In the genomic region with DNA sequence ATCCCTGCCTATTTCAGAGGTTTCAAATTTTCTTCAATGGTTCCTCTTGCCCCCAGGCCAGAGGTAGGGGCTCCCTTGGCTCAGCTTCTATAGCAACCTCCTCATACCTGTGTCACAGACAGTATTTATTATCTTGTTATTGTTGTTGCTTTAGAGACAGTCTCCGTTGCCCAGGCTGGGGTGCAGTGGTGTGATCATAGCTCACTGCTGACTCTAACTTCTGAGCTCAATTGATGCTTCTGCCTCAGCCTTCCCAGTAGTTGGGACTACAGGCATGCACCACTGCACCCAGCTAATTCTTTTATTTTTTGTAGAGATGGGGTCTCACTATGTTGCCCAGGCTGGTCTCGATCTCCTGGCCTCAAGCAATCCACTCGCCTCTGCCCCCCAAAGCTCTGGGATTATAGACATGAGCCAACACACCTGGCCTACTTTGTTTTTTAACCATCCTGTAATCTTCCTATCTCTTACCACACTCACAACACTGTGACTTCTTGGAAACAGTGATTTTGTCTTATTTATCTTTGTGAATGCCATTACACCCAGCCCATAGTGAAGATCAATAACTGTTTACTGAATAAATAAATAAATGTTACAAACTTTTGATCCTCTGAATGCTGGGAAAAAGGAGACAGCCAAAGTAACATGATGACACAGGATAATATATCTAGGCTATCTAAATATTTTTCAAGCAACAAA, we compare ENCODE assay signal across 1 cellular context.
TF ChIP-seq lines count a peak whose summit lies in the region.

No MANE protein-coding gene starts in this region.

TF ChIP-seq in HepG2, 621 proteins besides CTCF, POLR2A, EP300 and RAD21 (continued from another document and continues in another):
- TF ChIP-seq, protein P1, sequence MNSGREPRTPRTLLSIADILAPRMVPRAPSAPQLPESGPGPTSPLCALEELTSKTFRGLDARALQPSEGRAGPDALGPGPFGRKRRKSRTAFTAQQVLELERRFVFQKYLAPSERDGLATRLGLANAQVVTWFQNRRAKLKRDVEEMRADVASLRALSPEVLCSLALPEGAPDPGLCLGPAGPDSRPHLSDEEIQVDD (CRISPR knock-in tag; IDR thresholded peaks at IDR 0.05; ENCODE audit: borderline replicate concordance): no peak
- TF ChIP-seq POGZ (CRISPR knock-in tag; IDR thresholded peaks at IDR 0.05): peak; percentile 47; the same call in 1 of the 2 replicates
- no peak for TF ChIP-seq ZNF720 (CRISPR knock-in tag; IDR thresholded peaks at IDR 0.05)
- TF ChIP-seq, protein P2, sequence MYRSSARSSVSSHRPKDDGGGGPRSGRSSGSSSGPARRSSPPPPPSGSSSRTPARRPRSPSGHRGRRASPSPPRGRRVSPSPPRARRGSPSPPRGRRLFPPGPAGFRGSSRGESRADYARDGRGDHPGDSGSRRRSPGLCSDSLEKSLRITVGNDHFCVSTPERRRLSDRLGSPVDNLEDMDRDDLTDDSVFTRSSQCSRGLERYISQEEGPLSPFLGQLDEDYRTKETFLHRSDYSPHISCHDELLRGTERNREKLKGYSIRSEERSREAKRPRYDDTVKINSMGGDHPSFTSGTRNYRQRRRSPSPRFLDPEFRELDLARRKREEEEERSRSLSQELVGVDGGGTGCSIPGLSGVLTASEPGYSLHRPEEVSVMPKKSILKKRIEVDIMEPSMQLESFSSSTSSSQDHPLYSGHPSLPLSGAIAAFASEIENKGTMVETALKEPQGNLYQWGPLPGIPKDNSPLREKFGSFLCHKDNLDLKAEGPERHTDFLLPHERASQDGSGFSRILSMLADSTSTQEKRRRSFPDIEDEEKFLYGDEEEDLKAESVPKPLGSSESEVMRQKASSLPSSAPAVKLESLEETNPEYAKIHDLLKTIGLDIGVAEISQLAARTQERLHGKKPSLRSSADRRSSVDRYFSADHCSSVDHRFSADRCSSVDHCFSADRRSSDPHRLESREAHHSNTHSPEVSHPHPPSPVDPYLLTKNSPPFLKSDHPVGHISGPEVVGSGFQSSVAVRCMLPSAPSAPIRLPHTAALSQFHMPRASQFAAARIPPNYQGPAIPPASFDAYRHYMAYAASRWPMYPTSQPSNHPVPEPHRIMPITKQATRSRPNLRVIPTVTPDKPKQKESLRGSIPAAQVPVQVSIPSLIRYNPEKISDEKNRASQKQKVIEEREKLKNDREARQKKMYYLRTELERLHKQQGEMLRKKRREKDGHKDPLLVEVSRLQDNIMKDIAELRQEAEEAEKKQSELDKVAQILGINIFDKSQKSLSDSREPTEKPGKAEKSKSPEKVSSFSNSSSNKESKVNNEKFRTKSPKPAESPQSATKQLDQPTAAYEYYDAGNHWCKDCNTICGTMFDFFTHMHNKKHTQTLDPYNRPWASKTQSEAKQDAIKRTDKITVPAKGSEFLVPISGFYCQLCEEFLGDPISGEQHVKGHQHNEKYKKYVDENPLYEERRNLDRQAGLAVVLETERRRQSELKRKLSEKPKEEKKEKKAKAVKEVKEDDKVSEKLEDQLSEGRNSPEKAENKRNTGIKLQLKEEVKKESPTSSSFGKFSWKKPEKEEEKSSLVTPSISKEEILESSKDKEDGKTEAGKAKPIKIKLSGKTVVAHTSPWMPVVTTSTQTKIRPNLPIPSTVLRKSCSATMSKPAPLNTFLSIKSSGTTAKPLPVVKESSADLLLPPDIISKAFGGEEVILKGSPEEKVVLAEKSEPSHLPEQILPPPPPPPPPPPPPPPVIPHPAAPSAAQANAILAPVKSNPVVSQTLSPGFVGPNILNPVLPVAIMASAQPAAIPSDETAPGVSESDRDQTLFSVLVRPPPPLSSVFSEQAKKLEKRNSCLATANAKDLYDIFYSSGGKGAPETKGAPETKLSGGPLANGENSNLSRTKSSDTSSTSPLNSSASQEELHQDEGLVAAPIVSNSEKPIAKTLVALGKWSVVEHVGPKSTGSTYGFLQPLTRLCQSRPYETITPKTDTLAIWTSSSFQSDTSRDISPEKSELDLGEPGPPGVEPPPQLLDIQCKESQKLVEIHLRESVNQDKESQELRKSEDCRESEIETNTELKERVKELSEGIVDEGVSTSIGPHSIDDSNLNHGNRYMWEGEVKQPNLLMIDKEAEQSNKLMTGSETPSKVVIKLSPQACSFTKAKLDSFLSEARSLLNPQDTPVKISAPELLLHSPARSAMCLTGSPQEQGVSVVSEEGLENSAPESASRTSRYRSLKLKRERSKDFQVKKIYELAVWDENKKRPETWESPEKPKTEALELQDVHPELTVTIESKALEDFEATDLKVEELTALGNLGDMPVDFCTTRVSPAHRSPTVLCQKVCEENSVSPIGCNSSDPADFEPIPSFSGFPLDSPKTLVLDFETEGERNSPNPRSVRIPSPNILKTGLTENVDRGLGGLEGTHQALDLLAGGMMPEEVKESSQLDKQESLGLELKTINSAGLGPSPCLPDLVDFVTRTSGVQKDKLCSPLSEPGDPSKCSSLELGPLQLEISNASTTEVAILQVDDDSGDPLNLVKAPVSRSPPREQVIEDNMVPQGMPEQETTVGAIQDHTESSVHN (CRISPR knock-in tag; IDR thresholded peaks at IDR 0.05): no peak
- TF ChIP-seq SIX4 (CRISPR knock-in tag; IDR thresholded peaks at IDR 0.05): 0 out of 2 replicates have a peak, but pooled peaks have one; percentile 16
- no peak for TF ChIP-seq HNRNPK (IDR thresholded peaks at IDR 0.05; ENCODE audit: low read depth, low read length, poor library complexity, severe bottlenecking)
- TF ChIP-seq JARID2 (CRISPR knock-in tag; IDR thresholded peaks at IDR 0.05; ENCODE audit: insufficient replicate concordance): no peak
- TF ChIP-seq ZNF644 (CRISPR knock-in tag; IDR thresholded peaks at IDR 0.05; ENCODE audit: low read depth): no peak
- no peak for TF ChIP-seq TOE1 (CRISPR knock-in tag; IDR thresholded peaks at IDR 0.05)
- TF ChIP-seq, protein P3, sequence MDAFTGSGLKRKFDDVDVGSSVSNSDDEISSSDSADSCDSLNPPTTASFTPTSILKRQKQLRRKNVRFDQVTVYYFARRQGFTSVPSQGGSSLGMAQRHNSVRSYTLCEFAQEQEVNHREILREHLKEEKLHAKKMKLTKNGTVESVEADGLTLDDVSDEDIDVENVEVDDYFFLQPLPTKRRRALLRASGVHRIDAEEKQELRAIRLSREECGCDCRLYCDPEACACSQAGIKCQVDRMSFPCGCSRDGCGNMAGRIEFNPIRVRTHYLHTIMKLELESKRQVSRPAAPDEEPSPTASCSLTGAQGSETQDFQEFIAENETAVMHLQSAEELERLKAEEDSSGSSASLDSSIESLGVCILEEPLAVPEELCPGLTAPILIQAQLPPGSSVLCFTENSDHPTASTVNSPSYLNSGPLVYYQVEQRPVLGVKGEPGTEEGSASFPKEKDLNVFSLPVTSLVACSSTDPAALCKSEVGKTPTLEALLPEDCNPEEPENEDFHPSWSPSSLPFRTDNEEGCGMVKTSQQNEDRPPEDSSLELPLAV (CRISPR knock-in tag; conservative IDR thresholded peaks at IDR 0.05; ENCODE audit: low read depth): no peak
- TF ChIP-seq HOXD1 (CRISPR knock-in tag; IDR thresholded peaks at IDR 0.05): no peak
- no peak for TF ChIP-seq ZNF546 (CRISPR knock-in tag; conservative IDR thresholded peaks at IDR 0.05)
- TF ChIP-seq SRSF9 (IDR thresholded peaks at IDR 0.05; ENCODE audit: borderline replicate concordance, insufficient read depth, low read depth, low read length, poor library complexity, severe bottlenecking): no peak
- TF ChIP-seq, protein P4, sequence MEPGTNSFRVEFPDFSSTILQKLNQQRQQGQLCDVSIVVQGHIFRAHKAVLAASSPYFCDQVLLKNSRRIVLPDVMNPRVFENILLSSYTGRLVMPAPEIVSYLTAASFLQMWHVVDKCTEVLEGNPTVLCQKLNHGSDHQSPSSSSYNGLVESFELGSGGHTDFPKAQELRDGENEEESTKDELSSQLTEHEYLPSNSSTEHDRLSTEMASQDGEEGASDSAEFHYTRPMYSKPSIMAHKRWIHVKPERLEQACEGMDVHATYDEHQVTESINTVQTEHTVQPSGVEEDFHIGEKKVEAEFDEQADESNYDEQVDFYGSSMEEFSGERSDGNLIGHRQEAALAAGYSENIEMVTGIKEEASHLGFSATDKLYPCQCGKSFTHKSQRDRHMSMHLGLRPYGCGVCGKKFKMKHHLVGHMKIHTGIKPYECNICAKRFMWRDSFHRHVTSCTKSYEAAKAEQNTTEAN (CRISPR knock-in tag; conservative IDR thresholded peaks at IDR 0.05): no peak
- TF ChIP-seq, protein P5, sequence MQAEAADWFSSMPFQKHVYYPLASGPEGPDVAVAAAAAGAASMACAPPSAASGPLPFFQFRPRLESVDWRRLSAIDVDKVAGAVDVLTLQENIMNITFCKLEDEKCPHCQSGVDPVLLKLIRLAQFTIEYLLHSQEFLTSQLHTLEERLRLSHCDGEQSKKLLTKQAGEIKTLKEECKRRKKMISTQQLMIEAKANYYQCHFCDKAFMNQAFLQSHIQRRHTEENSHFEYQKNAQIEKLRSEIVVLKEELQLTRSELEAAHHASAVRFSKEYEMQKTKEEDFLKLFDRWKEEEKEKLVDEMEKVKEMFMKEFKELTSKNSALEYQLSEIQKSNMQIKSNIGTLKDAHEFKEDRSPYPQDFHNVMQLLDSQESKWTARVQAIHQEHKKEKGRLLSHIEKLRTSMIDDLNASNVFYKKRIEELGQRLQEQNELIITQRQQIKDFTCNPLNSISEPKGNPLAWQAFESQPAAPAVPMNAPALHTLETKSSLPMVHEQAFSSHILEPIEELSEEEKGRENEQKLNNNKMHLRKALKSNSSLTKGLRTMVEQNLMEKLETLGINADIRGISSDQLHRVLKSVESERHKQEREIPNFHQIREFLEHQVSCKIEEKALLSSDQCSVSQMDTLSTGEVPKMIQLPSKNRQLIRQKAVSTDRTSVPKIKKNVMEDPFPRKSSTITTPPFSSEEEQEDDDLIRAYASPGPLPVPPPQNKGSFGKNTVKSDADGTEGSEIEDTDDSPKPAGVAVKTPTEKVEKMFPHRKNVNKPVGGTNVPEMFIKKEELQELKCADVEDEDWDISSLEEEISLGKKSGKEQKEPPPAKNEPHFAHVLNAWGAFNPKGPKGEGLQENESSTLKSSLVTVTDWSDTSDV (CRISPR knock-in tag; IDR thresholded peaks at IDR 0.05): no peak
- TF ChIP-seq ZNF775 (CRISPR knock-in tag; IDR thresholded peaks at IDR 0.05; ENCODE audit: borderline replicate concordance): no peak
- TF ChIP-seq, protein P6, sequence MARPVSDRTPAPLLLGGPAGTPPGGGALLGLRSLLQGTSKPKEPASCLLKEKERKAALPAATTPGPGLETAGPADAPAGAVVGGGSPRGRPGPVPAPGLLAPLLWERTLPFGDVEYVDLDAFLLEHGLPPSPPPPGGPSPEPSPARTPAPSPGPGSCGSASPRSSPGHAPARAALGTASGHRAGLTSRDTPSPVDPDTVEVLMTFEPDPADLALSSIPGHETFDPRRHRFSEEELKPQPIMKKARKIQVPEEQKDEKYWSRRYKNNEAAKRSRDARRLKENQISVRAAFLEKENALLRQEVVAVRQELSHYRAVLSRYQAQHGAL (CRISPR knock-in tag; IDR thresholded peaks at IDR 0.05; ENCODE audit: not compliant biosample characterization): no peak
- TF ChIP-seq BRD4 (CRISPR knock-in tag; IDR thresholded peaks at IDR 0.05): no peak
- TF ChIP-seq TOPORS (CRISPR knock-in tag; IDR thresholded peaks at IDR 0.05): no peak
- TF ChIP-seq, protein P7, sequence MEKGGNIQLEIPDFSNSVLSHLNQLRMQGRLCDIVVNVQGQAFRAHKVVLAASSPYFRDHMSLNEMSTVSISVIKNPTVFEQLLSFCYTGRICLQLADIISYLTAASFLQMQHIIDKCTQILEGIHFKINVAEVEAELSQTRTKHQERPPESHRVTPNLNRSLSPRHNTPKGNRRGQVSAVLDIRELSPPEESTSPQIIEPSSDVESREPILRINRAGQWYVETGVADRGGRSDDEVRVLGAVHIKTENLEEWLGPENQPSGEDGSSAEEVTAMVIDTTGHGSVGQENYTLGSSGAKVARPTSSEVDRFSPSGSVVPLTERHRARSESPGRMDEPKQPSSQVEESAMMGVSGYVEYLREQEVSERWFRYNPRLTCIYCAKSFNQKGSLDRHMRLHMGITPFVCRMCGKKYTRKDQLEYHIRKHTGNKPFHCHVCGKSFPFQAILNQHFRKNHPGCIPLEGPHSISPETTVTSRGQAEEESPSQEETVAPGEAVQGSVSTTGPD (CRISPR knock-in tag; IDR thresholded peaks at IDR 0.05): no peak
- no peak for TF ChIP-seq SNRNP70 (IDR thresholded peaks at IDR 0.05; ENCODE audit: low read depth, low read length)
- TF ChIP-seq, protein P8, sequence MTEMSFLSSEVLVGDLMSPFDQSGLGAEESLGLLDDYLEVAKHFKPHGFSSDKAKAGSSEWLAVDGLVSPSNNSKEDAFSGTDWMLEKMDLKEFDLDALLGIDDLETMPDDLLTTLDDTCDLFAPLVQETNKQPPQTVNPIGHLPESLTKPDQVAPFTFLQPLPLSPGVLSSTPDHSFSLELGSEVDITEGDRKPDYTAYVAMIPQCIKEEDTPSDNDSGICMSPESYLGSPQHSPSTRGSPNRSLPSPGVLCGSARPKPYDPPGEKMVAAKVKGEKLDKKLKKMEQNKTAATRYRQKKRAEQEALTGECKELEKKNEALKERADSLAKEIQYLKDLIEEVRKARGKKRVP (CRISPR knock-in tag; IDR thresholded peaks at IDR 0.05): peak in 1 of 2 experiments; percentile 88; a peak in 2 of 4 replicates
- TF ChIP-seq FOXP1 (IDR thresholded peaks at IDR 0.05): no peak
- peak; percentile 85 for TF ChIP-seq FOXP1 (CRISPR knock-in tag; IDR thresholded peaks at IDR 0.05)
- no peak for TF ChIP-seq ZNF274 (CRISPR knock-in tag; IDR thresholded peaks at IDR 0.05)
- TF ChIP-seq ATF7-NPFF (CRISPR knock-in tag; IDR thresholded peaks at IDR 0.05; ENCODE audit: low read depth): no peak
- no peak for TF ChIP-seq KLF15 (CRISPR knock-in tag; IDR thresholded peaks at IDR 0.05; ENCODE audit: borderline replicate concordance)
- TF ChIP-seq RBM39 (IDR thresholded peaks at IDR 0.05; ENCODE audit: low read depth, low read length, poor library complexity, severe bottlenecking): no peak
- TF ChIP-seq ZNF510 (CRISPR knock-in tag; IDR thresholded peaks at IDR 0.05; ENCODE audit: low read depth): no peak
- TF ChIP-seq TP53 (CRISPR knock-in tag; conservative IDR thresholded peaks at IDR 0.05): no peak
- peak; percentile 94 for TF ChIP-seq NCOA2 (CRISPR knock-in tag; IDR thresholded peaks at IDR 0.05)
- no peak for TF ChIP-seq ZNF549 (CRISPR knock-in tag; IDR thresholded peaks at IDR 0.05)
- TF ChIP-seq SOX5 (CRISPR knock-in tag; IDR thresholded peaks at IDR 0.05; ENCODE audit: borderline replicate concordance): peak; percentile 51; the same call in 1 of the 2 replicates
- no peak for TF ChIP-seq TCF12 (IDR thresholded peaks at IDR 0.05)
- no peak for TF ChIP-seq TCF12 (CRISPR knock-in tag; IDR thresholded peaks at IDR 0.05)
- TF ChIP-seq ZNF282 (IDR thresholded peaks at IDR 0.05; ENCODE audit: partially characterized antibody): no peak
- TF ChIP-seq, protein P9, sequence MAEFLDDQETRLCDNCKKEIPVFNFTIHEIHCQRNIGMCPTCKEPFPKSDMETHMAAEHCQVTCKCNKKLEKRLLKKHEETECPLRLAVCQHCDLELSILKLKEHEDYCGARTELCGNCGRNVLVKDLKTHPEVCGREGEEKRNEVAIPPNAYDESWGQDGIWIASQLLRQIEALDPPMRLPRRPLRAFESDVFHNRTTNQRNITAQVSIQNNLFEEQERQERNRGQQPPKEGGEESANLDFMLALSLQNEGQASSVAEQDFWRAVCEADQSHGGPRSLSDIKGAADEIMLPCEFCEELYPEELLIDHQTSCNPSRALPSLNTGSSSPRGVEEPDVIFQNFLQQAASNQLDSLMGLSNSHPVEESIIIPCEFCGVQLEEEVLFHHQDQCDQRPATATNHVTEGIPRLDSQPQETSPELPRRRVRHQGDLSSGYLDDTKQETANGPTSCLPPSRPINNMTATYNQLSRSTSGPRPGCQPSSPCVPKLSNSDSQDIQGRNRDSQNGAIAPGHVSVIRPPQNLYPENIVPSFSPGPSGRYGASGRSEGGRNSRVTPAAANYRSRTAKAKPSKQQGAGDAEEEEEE (CRISPR knock-in tag; IDR thresholded peaks at IDR 0.05; ENCODE audit: borderline replicate concordance): no peak
- no peak for TF ChIP-seq DR1 (CRISPR knock-in tag; IDR thresholded peaks at IDR 0.05)
- no peak for TF ChIP-seq HES4 (CRISPR knock-in tag; IDR thresholded peaks at IDR 0.05; ENCODE audit: borderline replicate concordance)
- TF ChIP-seq, protein P10, sequence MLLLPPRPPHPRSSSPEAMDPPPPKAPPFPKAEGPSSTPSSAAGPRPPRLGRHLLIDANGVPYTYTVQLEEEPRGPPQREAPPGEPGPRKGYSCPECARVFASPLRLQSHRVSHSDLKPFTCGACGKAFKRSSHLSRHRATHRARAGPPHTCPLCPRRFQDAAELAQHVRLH (CRISPR knock-in tag; IDR thresholded peaks at IDR 0.05; ENCODE audit: borderline replicate concordance, low read depth): no peak
